ENCODE assay signal across 8 cellular contexts in genomic region chr18:7038330-7038846, GRCh38.
DNase-seq lines count a peak whose midpoint lies in the region; ATAC-seq and TF ChIP-seq lines count a peak whose summit lies in the region.

No MANE protein-coding gene starts in this region.

- peaks cover 59% of the 10 kb centered on the region for H3K36me3 Mint-ChIP-seq in neural progenitor cell
- H3K36me3 Mint-ChIP-seq in T-helper 2 cell treated with Interferon-gamma antibody and Interleukin-4, amounts not matched to agents 5 μg/mL and 100 μg/mL, for 36 hours (ENCODE audit: low read depth) = no peaks in the 10 kb centered on the region

- peaks cover 4% of the 10 kb centered on the region for H3K4me1 Mint-ChIP-seq in neural progenitor cell
- no peaks in the 10 kb centered on the region for H3K4me1 Mint-ChIP-seq in T-helper 2 cell treated with Interferon-gamma antibody and Interleukin-4, amounts not matched to agents 5 μg/mL and 100 μg/mL, for 36 hours (ENCODE audit: low read depth)

- H4K20me1 ChIP-seq in PC-9 (ENCODE audit: insufficient read depth) (no peaks in the 10 kb centered on the region), neural progenitor cell (ENCODE audit: low read depth) (peaks cover 7% of the 10 kb centered on the region)

- peak overlapping the region; percentile 92 for H3K27ac ChIP-seq in AG04450 (ENCODE audit: low read depth, low read length)
- no peak overlapping the region for H3K27ac ChIP-seq in PC-9
- peak overlapping the region; percentile 48 to 74 (median 54) for H3K27ac ChIP-seq in esophagus muscularis mucosa (replicated peaks in 1 of 4)
- no peak overlapping the region for H3K27ac ChIP-seq in neural progenitor cell

- DNase-seq in AG04450 (ENCODE audit: low read depth, low spot score) (peak; percentile 94), HCEC 1CT (peak; percentile 91), PC-9 (peak in 1 of 2 experiments; percentile 16), esophagus muscularis mucosa (ENCODE audit: extremely low spot score) (no peak), neural progenitor cell (ENCODE audit: low spot score) (peak; percentile 76)
- no peak for DNase-seq in T-helper 2 cell treated with Interferon-gamma antibody and Interleukin-4, amounts not matched to agents 5 μg/mL and 100 μg/mL, for 36 hours (ENCODE audit: low spot score)

- CTCF ChIA-PET in AG04450 (lab: Charles Lee) = interaction anchor here (0.6 to 6.3 kb wide), 17 partner anchors 9 to 139 kb away, joined by 3 to 92 read pairs (median 4); no protein-coding TSS in a partner anchor
- CTCF ChIA-PET in PC-9 (lab: Charles Lee) = no interaction called here

- ATAC-seq in GM21381 (IDR thresholded peaks at IDR 0.05; ENCODE audit: unreplicated experiment) (no peak), GM19324 (IDR thresholded peaks at IDR 0.05; ENCODE audit: low FRiP score, unreplicated experiment) (no peak)

- no peak overlapping the region for H3K4me3 Mint-ChIP-seq in neural progenitor cell
- no peak overlapping the region for H3K4me3 Mint-ChIP-seq in T-helper 2 cell treated with Interferon-gamma antibody and Interleukin-4, amounts not matched to agents 5 μg/mL and 100 μg/mL, for 36 hours

- H2AFZ ChIP-seq in PC-9 (no peak overlapping the region), neural progenitor cell (replicated peaks) (no peak overlapping the region)

- WGBS in esophagus muscularis mucosa = 7% methylated on average over 17 of the region's 20 CpGs

- no peak overlapping the region for H3K9ac ChIP-seq in neural progenitor cell

- H3K4me2 ChIP-seq in PC-9 (no peak overlapping the region), neural progenitor cell (no peak overlapping the region)

- H3F3A ChIP-seq in PC-9 (ENCODE audit: insufficient read depth, low read depth) = no peaks in the 10 kb centered on the region
- H3F3A ChIP-seq in neural progenitor cell (ENCODE audit: low read depth) = peaks cover 10% of the 10 kb centered on the region

- H3K36me3 ChIP-seq in PC-9 (ENCODE audit: low read depth) (no peaks in the 10 kb centered on the region), esophagus muscularis mucosa (no peaks in the 10 kb centered on the region), neural progenitor cell (no peaks in the 10 kb centered on the region)

- H3K79me2 ChIP-seq in PC-9 (ENCODE audit: low read depth) (no peaks in the 10 kb centered on the region), neural progenitor cell (ENCODE audit: low read depth) (no peaks in the 10 kb centered on the region)

- no peak overlapping the region for H3K27ac Mint-ChIP-seq in neural progenitor cell
- no peak overlapping the region for H3K27ac Mint-ChIP-seq in T-helper 2 cell treated with Interferon-gamma antibody and Interleukin-4, amounts not matched to agents 5 μg/mL and 100 μg/mL, for 36 hours

- TF ChIP-seq POLR2A in esophagus muscularis mucosa (IDR thresholded peaks at IDR 0.05; ENCODE audit: low read depth) = no peak

- POLR2A ChIA-PET in AG04450 (lab: Yijun Ruan, JAX) = interaction anchor here (0.6 to 0.9 kb wide), 2 partner anchors 136 to 138 kb away, joined by 3 to 5 read pairs; no protein-coding TSS in a partner anchor
- POLR2A ChIA-PET in PC-9 (lab: Charles Lee; ENCODE audit: unreplicated experiment) = no interaction called here

- peak; percentile 71 for TF ChIP-seq CTCF in AG04450 (IDR thresholded peaks at IDR 0.05; ENCODE audit: low read depth, low read length)
- peak; percentile 46 for TF ChIP-seq CTCF in PC-9 (conservative IDR thresholded peaks at IDR 0.05)
- TF ChIP-seq CTCF in esophagus muscularis mucosa (IDR thresholded peaks at IDR 0.05) = peak; percentile 61 to 79 (median 73)
- TF ChIP-seq CTCF in neural progenitor cell (IDR thresholded peaks at IDR 0.05) = peak; percentile 81

- no peaks in the 10 kb centered on the region for H3K9me3 Mint-ChIP-seq in neural progenitor cell
- no peaks in the 10 kb centered on the region for H3K9me3 Mint-ChIP-seq in T-helper 2 cell treated with Interferon-gamma antibody and Interleukin-4, amounts not matched to agents 5 μg/mL and 100 μg/mL, for 36 hours

- no peaks in the 10 kb centered on the region for H3K9me2 ChIP-seq in PC-9 (ENCODE audit: insufficient read depth)

- H3K9me3 ChIP-seq in AG04450 (ENCODE audit: control insufficient read depth, insufficient read depth, low read length) (peaks cover 2% of the 10 kb centered on the region; the same call in 1 of the 2 replicates), PC-9 (ENCODE audit: insufficient read depth, low read depth) (no peaks in the 10 kb centered on the region), esophagus muscularis mucosa (no peaks in the 10 kb centered on the region), neural progenitor cell (ENCODE audit: low read depth) (no peaks in the 10 kb centered on the region)

- TF ChIP-seq EP300 in esophagus muscularis mucosa (IDR thresholded peaks at IDR 0.05) = no peak

- no peaks in the 10 kb centered on the region for H3K27me3 Mint-ChIP-seq in neural progenitor cell (ENCODE audit: insufficient read depth, low read depth)
- no peaks in the 10 kb centered on the region for H3K27me3 Mint-ChIP-seq in T-helper 2 cell treated with Interferon-gamma antibody and Interleukin-4, amounts not matched to agents 5 μg/mL and 100 μg/mL, for 36 hours (ENCODE audit: low read depth)

- 0 out of 2 replicates have a peak overlapping the region, but pooled peaks have one; percentile 15 for H3K4me3 ChIP-seq in AG04450 (ENCODE audit: low read depth, low read length)
- no peak overlapping the region for H3K4me3 ChIP-seq in PC-9
- H3K4me3 ChIP-seq in esophagus muscularis mucosa = peak overlapping the region; percentile 7 to 44 (median 36)
- no peak overlapping the region for H3K4me3 ChIP-seq in neural progenitor cell

- H3K4me1 ChIP-seq in PC-9 (replicated peaks; ENCODE audit: insufficient read depth) (no peaks in the 10 kb centered on the region), esophagus muscularis mucosa (peaks cover 0 to 13% (median 9%) of the 10 kb centered on the region in 4 donors), neural progenitor cell (no peaks in the 10 kb centered on the region)

- intact Hi-C loops in PC-9 (cut with micrococcal nuclease; ENCODE audit: unreplicated experiment) = no loop called here
- intact Hi-C loops in esophagus muscularis mucosa (cut with DNase I) = loop anchor here (2.0 kb wide), 1 partner anchor 138 kb away; no protein-coding TSS in a partner anchor

- H3K27me3 ChIP-seq in AG04450 (ENCODE audit: control insufficient read depth, insufficient read depth, low read length) (no peaks in the 10 kb centered on the region), PC-9 (ENCODE audit: insufficient read depth, low read depth) (peaks cover 69% of the 10 kb centered on the region), esophagus muscularis mucosa (no peaks in the 10 kb centered on the region), neural progenitor cell (no peaks in the 10 kb centered on the region)

- BruUV-seq in PC-9 (replicated peaks; lab: Mats Ljungman, UMichigan) = no TSS peak

Comparison
In these comparisons a context has a peak if more than half of its experiments do, and no peak if none do; other contexts are left out.
1. DNase-seq: peak in AG04450 (single experiment), HCEC 1CT (single experiment) and neural progenitor cell (single experiment); none in esophagus muscularis mucosa (single experiment) and T-helper 2 cell treated with Interferon-gamma antibody and Interleukin-4, amounts not matched to agents 5 μg/mL and 100 μg/mL, for 36 hours (single experiment).
2. H3K27ac ChIP-seq: peak in AG04450 (single experiment) and esophagus muscularis mucosa (4 of 4); none in PC-9 (single experiment) and neural progenitor cell (single experiment).
3. H3K4me3 ChIP-seq: peak in AG04450 (single experiment) and esophagus muscularis mucosa (4 of 4); none in PC-9 (single experiment) and neural progenitor cell (single experiment).
4. Peak in every context shown above with its lines, with median percentiles within 50 percentile points of each other: CTCF ChIP-seq.